In the genomic region with DNA sequence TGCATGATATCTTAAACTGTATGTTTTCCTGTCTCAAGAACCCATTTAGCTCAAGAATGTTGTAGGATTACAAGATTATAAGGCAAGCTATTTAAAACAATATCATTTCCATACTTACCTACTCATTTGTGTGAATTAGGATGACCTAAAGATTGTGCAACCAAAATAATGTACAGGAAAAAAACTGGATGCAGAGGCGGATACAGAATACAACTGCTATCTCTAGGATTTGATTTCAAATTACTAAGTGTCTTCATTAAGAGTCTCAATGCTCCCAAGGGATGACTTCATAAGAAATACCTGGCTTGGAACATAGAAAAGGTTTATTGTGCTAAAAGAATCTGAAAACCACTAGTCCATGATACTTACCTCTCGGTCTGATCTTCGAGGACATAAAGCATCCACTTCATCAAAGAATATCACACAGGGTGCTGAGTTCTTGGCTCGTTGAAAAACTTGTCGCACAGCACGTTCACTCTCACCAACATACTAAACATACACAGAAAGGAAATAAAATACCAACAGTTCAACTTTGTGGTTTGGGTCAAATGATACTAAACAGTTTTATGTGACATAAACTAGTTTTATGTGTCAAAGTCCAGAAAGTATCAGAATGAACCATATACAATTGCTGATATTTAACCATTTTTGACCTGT, we compare ENCODE assay signal across 1 cellular context.
TF ChIP-seq lines count a peak whose summit lies in the region.

No MANE protein-coding gene starts in this region.

TF ChIP-seq in HEK293, 187 proteins besides CTCF, POLR2A, EP300 and RAD21 (continued from another document and continues in another):
- TF ChIP-seq, protein P1, sequence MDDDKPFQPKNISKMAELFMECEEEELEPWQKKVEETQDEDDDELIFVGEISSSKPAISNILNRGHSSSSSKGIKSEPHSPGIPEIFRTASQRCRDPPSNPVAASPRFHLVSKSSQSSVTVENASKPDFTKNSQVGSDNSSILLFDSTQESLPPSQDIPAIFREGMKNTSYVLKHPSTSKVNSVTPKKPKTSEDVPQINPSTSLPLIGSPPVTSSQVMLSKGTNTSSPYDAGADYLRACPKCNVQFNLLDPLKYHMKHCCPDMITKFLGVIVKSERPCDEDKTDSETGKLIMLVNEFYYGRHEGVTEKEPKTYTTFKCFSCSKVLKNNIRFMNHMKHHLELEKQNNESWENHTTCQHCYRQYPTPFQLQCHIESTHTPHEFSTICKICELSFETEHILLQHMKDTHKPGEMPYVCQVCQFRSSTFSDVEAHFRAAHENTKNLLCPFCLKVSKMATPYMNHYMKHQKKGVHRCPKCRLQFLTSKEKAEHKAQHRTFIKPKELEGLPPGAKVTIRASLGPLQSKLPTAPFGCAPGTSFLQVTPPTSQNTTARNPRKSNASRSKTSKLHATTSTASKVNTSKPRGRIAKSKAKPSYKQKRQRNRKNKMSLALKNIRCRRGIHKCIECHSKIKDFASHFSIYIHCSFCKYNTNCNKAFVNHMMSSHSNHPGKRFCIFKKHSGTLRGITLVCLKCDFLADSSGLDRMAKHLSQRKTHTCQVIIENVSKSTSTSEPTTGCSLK (tag by site-specific recombination; IDR thresholded peaks at IDR 0.05), result no peak
- TF ChIP-seq, protein P2, sequence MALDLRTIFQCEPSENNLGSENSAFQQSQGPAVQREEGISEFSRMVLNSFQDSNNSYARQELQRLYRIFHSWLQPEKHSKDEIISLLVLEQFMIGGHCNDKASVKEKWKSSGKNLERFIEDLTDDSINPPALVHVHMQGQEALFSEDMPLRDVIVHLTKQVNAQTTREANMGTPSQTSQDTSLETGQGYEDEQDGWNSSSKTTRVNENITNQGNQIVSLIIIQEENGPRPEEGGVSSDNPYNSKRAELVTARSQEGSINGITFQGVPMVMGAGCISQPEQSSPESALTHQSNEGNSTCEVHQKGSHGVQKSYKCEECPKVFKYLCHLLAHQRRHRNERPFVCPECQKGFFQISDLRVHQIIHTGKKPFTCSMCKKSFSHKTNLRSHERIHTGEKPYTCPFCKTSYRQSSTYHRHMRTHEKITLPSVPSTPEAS (tag by site-specific recombination; IDR thresholded peaks at IDR 0.05), result no peak
- TF ChIP-seq KLF9 (tag by site-specific recombination; IDR thresholded peaks at IDR 0.05; ENCODE audit: low read depth) (no peak), ZNF341 (tag by site-specific recombination; IDR thresholded peaks at IDR 0.05; ENCODE audit: low read depth) (no peak), ZNF302 (tag by site-specific recombination; IDR thresholded peaks at IDR 0.05; ENCODE audit: low read depth) (no peak), OVOL3 (tag by site-specific recombination; IDR thresholded peaks at IDR 0.05) (peak; percentile 85; the same call in 1 of the 2 replicates), ZNF677 (tag by site-specific recombination; IDR thresholded peaks at IDR 0.05) (no peak), ZBTB1 (tag by site-specific recombination; IDR thresholded peaks at IDR 0.05) (no peak), ZNF596 (tag by site-specific recombination; IDR thresholded peaks at IDR 0.05) (peak; percentile 47; the same call in 1 of the 2 replicates), PRDM1 (tag by site-specific recombination; IDR thresholded peaks at IDR 0.05) (no peak), ZNF561 (tag by site-specific recombination; IDR thresholded peaks at IDR 0.05; ENCODE audit: borderline replicate concordance) (peak; percentile 76), ZNF776 (tag by site-specific recombination; IDR thresholded peaks at IDR 0.05; ENCODE audit: borderline replicate concordance) (no peak), ZNF174 (tag by site-specific recombination; IDR thresholded peaks at IDR 0.05) (no peak), IKZF3 (tag by site-specific recombination; IDR thresholded peaks at IDR 0.05) (peak; percentile 73), ZNF610 (tag by site-specific recombination; IDR thresholded peaks at IDR 0.05; ENCODE audit: borderline replicate concordance) (peak; percentile 66; the same call in 1 of the 2 replicates), ZBTB7A (tag by site-specific recombination; IDR thresholded peaks at IDR 0.05; ENCODE audit: low read depth) (no peak), ZEB2 (tag by site-specific recombination; IDR thresholded peaks at IDR 0.05) (peak; percentile 50; the same call in 1 of the 2 replicates), ZNF132 (tag by site-specific recombination; IDR thresholded peaks at IDR 0.05; ENCODE audit: borderline replicate concordance) (no peak), ZNF521 (tag by site-specific recombination; IDR thresholded peaks at IDR 0.05) (no peak), ZNF830 (tag by site-specific recombination; IDR thresholded peaks at IDR 0.05; ENCODE audit: low read depth) (no peak), ZSCAN23 (tag by site-specific recombination; IDR thresholded peaks at IDR 0.05) (no peak), ZNF2 (tag by site-specific recombination; IDR thresholded peaks at IDR 0.05) (peak; percentile 25; the same call in 1 of the 2 replicates), ZSCAN30 (tag by site-specific recombination; IDR thresholded peaks at IDR 0.05) (peak; percentile 85; the same call in 1 of the 2 replicates), ZNF366 (tag by site-specific recombination; conservative IDR thresholded peaks at IDR 0.05) (peak; percentile 50; the same call in 1 of the 2 replicates), EGR2 (tag by site-specific recombination; IDR thresholded peaks at IDR 0.05; ENCODE audit: low read depth) (no peak), ZFP37 (tag by site-specific recombination; IDR thresholded peaks at IDR 0.05) (no peak), ZNF202 (tag by site-specific recombination; IDR thresholded peaks at IDR 0.05; ENCODE audit: borderline replicate concordance) (no peak), ZNF560 (tag by site-specific recombination; IDR thresholded peaks at IDR 0.05; ENCODE audit: borderline replicate concordance) (no peak), ZNF585B (tag by site-specific recombination; IDR thresholded peaks at IDR 0.05) (no peak), ZNF423 (tag by site-specific recombination; IDR thresholded peaks at IDR 0.05) (peak; percentile 54; the same call in 1 of the 2 replicates), ZNF555 (tag by site-specific recombination; conservative IDR thresholded peaks at IDR 0.05) (no peak), ZNF155 (tag by site-specific recombination; IDR thresholded peaks at IDR 0.05) (no peak)
- TF ChIP-seq, protein P3, sequence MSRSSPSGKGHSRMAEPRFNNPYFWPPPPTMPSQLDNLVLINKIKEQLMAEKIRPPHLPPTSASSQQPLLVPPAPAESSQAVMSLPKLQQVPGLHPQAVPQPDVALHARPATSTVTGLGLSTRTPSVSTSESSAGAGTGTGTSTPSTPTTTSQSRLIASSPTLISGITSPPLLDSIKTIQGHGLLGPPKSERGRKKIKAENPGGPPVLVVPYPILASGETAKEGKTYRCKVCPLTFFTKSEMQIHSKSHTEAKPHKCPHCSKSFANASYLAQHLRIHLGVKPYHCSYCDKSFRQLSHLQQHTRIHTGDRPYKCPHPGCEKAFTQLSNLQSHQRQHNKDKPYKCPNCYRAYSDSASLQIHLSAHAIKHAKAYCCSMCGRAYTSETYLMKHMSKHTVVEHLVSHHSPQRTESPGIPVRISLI (tag by site-specific recombination; IDR thresholded peaks at IDR 0.05), result 0 out of 2 replicates have a peak, but pooled peaks have one; percentile 34
- TF ChIP-seq, protein P4, sequence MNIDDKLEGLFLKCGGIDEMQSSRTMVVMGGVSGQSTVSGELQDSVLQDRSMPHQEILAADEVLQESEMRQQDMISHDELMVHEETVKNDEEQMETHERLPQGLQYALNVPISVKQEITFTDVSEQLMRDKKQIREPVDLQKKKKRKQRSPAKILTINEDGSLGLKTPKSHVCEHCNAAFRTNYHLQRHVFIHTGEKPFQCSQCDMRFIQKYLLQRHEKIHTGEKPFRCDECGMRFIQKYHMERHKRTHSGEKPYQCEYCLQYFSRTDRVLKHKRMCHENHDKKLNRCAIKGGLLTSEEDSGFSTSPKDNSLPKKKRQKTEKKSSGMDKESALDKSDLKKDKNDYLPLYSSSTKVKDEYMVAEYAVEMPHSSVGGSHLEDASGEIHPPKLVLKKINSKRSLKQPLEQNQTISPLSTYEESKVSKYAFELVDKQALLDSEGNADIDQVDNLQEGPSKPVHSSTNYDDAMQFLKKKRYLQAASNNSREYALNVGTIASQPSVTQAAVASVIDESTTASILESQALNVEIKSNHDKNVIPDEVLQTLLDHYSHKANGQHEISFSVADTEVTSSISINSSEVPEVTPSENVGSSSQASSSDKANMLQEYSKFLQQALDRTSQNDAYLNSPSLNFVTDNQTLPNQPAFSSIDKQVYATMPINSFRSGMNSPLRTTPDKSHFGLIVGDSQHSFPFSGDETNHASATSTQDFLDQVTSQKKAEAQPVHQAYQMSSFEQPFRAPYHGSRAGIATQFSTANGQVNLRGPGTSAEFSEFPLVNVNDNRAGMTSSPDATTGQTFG (tag by site-specific recombination; IDR thresholded peaks at IDR 0.05; ENCODE audit: borderline replicate concordance), result no peak
- TF ChIP-seq, protein P5, sequence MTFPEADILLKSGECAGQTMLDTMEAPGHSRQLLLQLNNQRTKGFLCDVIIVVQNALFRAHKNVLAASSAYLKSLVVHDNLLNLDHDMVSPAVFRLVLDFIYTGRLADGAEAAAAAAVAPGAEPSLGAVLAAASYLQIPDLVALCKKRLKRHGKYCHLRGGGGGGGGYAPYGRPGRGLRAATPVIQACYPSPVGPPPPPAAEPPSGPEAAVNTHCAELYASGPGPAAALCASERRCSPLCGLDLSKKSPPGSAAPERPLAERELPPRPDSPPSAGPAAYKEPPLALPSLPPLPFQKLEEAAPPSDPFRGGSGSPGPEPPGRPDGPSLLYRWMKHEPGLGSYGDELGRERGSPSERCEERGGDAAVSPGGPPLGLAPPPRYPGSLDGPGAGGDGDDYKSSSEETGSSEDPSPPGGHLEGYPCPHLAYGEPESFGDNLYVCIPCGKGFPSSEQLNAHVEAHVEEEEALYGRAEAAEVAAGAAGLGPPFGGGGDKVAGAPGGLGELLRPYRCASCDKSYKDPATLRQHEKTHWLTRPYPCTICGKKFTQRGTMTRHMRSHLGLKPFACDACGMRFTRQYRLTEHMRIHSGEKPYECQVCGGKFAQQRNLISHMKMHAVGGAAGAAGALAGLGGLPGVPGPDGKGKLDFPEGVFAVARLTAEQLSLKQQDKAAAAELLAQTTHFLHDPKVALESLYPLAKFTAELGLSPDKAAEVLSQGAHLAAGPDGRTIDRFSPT (tag by site-specific recombination; IDR thresholded peaks at IDR 0.05), result peak; percentile 88
- TF ChIP-seq, protein P6, sequence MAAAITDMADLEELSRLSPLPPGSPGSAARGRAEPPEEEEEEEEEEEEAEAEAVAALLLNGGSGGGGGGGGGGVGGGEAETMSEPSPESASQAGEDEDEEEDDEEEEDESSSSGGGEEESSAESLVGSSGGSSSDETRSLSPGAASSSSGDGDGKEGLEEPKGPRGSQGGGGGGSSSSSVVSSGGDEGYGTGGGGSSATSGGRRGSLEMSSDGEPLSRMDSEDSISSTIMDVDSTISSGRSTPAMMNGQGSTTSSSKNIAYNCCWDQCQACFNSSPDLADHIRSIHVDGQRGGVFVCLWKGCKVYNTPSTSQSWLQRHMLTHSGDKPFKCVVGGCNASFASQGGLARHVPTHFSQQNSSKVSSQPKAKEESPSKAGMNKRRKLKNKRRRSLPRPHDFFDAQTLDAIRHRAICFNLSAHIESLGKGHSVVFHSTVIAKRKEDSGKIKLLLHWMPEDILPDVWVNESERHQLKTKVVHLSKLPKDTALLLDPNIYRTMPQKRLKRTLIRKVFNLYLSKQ (tag by site-specific recombination; IDR thresholded peaks at IDR 0.05; ENCODE audit: borderline replicate concordance), result no peak
- TF ChIP-seq, protein P7, sequence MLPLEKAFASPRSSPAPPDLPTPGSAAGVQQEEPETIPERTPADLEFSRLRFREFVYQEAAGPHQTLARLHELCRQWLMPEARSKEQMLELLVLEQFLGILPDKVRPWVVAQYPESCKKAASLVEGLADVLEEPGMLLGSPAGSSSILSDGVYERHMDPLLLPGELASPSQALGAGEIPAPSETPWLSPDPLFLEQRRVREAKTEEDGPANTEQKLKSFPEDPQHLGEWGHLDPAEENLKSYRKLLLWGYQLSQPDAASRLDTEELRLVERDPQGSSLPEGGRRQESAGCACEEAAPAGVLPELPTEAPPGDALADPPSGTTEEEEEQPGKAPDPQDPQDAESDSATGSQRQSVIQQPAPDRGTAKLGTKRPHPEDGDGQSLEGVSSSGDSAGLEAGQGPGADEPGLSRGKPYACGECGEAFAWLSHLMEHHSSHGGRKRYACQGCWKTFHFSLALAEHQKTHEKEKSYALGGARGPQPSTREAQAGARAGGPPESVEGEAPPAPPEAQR (tag by site-specific recombination; IDR thresholded peaks at IDR 0.05), result no peak
- TF ChIP-seq, protein P8, sequence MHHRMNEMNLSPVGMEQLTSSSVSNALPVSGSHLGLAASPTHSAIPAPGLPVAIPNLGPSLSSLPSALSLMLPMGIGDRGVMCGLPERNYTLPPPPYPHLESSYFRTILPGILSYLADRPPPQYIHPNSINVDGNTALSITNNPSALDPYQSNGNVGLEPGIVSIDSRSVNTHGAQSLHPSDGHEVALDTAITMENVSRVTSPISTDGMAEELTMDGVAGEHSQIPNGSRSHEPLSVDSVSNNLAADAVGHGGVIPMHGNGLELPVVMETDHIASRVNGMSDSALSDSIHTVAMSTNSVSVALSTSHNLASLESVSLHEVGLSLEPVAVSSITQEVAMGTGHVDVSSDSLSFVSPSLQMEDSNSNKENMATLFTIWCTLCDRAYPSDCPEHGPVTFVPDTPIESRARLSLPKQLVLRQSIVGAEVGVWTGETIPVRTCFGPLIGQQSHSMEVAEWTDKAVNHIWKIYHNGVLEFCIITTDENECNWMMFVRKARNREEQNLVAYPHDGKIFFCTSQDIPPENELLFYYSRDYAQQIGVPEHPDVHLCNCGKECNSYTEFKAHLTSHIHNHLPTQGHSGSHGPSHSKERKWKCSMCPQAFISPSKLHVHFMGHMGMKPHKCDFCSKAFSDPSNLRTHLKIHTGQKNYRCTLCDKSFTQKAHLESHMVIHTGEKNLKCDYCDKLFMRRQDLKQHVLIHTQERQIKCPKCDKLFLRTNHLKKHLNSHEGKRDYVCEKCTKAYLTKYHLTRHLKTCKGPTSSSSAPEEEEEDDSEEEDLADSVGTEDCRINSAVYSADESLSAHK (tag by site-specific recombination; IDR thresholded peaks at IDR 0.05), result peak; percentile 89
- TF ChIP-seq, protein P9, sequence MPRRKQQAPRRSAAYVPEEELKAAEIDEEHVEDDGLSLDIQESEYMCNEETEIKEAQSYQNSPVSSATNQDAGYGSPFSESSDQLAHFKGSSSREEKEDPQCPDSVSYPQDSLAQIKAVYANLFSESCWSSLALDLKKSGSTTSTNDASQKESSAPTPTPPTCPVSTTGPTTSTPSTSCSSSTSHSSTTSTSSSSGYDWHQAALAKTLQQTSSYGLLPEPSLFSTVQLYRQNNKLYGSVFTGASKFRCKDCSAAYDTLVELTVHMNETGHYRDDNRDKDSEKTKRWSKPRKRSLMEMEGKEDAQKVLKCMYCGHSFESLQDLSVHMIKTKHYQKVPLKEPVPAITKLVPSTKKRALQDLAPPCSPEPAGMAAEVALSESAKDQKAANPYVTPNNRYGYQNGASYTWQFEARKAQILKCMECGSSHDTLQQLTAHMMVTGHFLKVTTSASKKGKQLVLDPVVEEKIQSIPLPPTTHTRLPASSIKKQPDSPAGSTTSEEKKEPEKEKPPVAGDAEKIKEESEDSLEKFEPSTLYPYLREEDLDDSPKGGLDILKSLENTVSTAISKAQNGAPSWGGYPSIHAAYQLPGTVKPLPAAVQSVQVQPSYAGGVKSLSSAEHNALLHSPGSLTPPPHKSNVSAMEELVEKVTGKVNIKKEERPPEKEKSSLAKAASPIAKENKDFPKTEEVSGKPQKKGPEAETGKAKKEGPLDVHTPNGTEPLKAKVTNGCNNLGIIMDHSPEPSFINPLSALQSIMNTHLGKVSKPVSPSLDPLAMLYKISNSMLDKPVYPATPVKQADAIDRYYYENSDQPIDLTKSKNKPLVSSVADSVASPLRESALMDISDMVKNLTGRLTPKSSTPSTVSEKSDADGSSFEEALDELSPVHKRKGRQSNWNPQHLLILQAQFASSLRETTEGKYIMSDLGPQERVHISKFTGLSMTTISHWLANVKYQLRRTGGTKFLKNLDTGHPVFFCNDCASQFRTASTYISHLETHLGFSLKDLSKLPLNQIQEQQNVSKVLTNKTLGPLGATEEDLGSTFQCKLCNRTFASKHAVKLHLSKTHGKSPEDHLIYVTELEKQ (tag by site-specific recombination; IDR thresholded peaks at IDR 0.05; ENCODE audit: borderline replicate concordance), result peak; percentile 11; the same call in 1 of the 2 replicates
